ENCODE assay signal across 8 cellular contexts in genomic region chr5:147464211-147464610, GRCh38. TPM values are rescaled to one million over a fixed set of nuclear protein-coding genes. Genes with fewer than 3 reads are reported as not detected.
DNase-seq lines count a peak whose midpoint lies in the region; ATAC-seq and TF ChIP-seq lines count a peak whose summit lies in the region.

No MANE protein-coding gene starts in this region.

- no peaks in the 10 kb centered on the region for H3K36me3 ChIP-seq in prostate gland
- no peaks in the 10 kb centered on the region for H3K36me3 ChIP-seq in ovary

- H3K4me1 ChIP-seq in prostate gland (replicated peaks) (no peaks in the 10 kb centered on the region), ovary (ENCODE audit: insufficient read depth) (peaks cover 2% of the 10 kb centered on the region)

- in situ Hi-C loops in GM13977 (cut with MboI; ENCODE audit: low pct_unique_long_range_greater_than_20kb, low sequenced_read_pairs, unreplicated experiment) = loop anchor here (25.0 kb wide), 1 partner anchor 98 kb away; no protein-coding TSS in a partner anchor

- intact Hi-C loops in prostate gland (cut with DNase I) = no loop called here
- intact Hi-C loops in ovary (cut with DNase I) = no loop called here

- DNase-seq in GM13977 (ENCODE audit: low spot score) (peak; percentile 31), NCI-H1105 (lab: John Stamatoyannopoulos, UW) (peak; percentile 22), epithelial cell of esophagus (ENCODE audit: low read depth) (peak; percentile 70), prostate gland (ENCODE audit: low spot score) (peak; percentile 11), ovary (no peak)
- no peak for DNase-seq in activated CD4-positive, alpha-beta T cell treated with anti-CD3 and anti-CD28 coated beads for 4 hours

- no peak overlapping the region for H3K4me3 ChIP-seq in epithelial cell of esophagus (ENCODE audit: low read length)
- H3K4me3 ChIP-seq in prostate gland = no peak overlapping the region
- H3K4me3 ChIP-seq in ovary = no peak overlapping the region

- no peak for ATAC-seq in GM18870 (IDR thresholded peaks at IDR 0.05; ENCODE audit: unreplicated experiment)
- ATAC-seq in HG03521 (IDR thresholded peaks at IDR 0.05; ENCODE audit: unreplicated experiment) = no peak

- H3K27ac ChIP-seq in prostate gland = no peak overlapping the region
- no peak overlapping the region for H3K27ac ChIP-seq in ovary

- TF ChIP-seq POLR2A in prostate gland (IDR thresholded peaks at IDR 0.05) (no peak), ovary (IDR thresholded peaks at IDR 0.05) (no peak)

- TF ChIP-seq EP300 in ovary (IDR thresholded peaks at IDR 0.05) = no peak

- H3K9me3 ChIP-seq in prostate gland (no peaks in the 10 kb centered on the region), ovary (no peaks in the 10 kb centered on the region)

- H3K27me3 ChIP-seq in prostate gland (replicated peaks; ENCODE audit: insufficient read depth) (no peaks in the 10 kb centered on the region), ovary (no peaks in the 10 kb centered on the region)

- TF ChIP-seq CTCF in GM13977 (IDR thresholded peaks at IDR 0.05; ENCODE audit: extremely low read depth, insufficient read depth, missing control alignments) (peak; percentile 43), epithelial cell of esophagus (IDR thresholded peaks at IDR 0.05; ENCODE audit: insufficient read depth, low read depth, low read length, missing control alignments) (peak; percentile 63), prostate gland (IDR thresholded peaks at IDR 0.05) (peak in 3 of 4 experiments; percentile 40 to 46 (median 43)), ovary (IDR thresholded peaks at IDR 0.05) (peak in 1 of 3 donors; percentile 11)

- WGBS in prostate gland = 73% methylated on average over 5 of the region's 5 CpGs
- WGBS in ovary, 3 donors = 77 to 83% (median 82%) methylated on average over 5 of the region's 5 CpGs

RNA-seq across cellular contexts. Expression of gene DPYSL3, which starts 45.7 kb away (rescaled TPM):
- 100 to 1,000 TPM; 113 to 126 TPM for total RNA-seq in prostate gland
- total RNA-seq in ovary = 100 to 1,000 TPM in 5 of 7 donors, 10 to 100 TPM in 2; 77.9 to 219 (median 155) TPM
- polyA plus RNA-seq in ovary = 100 to 1,000 TPM; 159 to 606 TPM

Comparison
In these comparisons a context has a peak if more than half of its experiments do, and no peak if none do; other contexts are left out.
1. DNase-seq: peak in GM13977 (single experiment), NCI-H1105 (single experiment), epithelial cell of esophagus (single experiment) and prostate gland (single experiment); none in ovary (0 of 5) and activated CD4-positive, alpha-beta T cell treated with anti-CD3 and anti-CD28 coated beads for 4 hours (0 of 2).